25 cellular contexts compared by ENCODE assay signal in genomic region chr2:19207452-19207851, GRCh38.
"Had no signal": no experiment of that assay in that cellular context is flagged by ENCODE, and none has a peak within 500 bp of the region (broad histone marks: within the 10 kb centered on the region; RNA-seq: fewer than 3 reads in every experiment).

No MANE protein-coding gene starts in this region.

- H3K4me1 ChIP-seq: body of pancreas, thyroid gland had no signal

- H3K27me3 Mint-ChIP-seq: activated CD4-positive, alpha-beta memory T cell treated with anti-CD3 and anti-CD28 coated beads for 36 hours; activated CD4-positive, alpha-beta T cell treated with anti-CD3 and anti-CD28 coated beads for 36 hours; activated naive CD8-positive, alpha-beta T cell treated with anti-CD3 and anti-CD28 coated beads for 36 hours; activated T-helper 17 cell treated with anti-CD3 and anti-CD28 coated beads, Interleukin-2, amount 50 U/mL, for 72 hours; effector memory CD8-positive, alpha-beta T cell had no signal

- H3K27ac ChIP-seq: body of pancreas, thyroid gland had no signal

- ATAC-seq: activated CD4-positive, alpha-beta T cell treated with anti-CD3 and anti-CD28 coated beads for 36 hours; activated T-helper 17 cell treated with anti-CD3 and anti-CD28 coated beads, Interleukin-2, amount 50 U/mL, for 72 hours; body of pancreas; effector memory CD8-positive, alpha-beta T cell; left colon; WTC11 had no signal

- H3K36me3 Mint-ChIP-seq: activated CD4-positive, alpha-beta memory T cell treated with anti-CD3 and anti-CD28 coated beads for 36 hours; activated naive CD8-positive, alpha-beta T cell treated with anti-CD3 and anti-CD28 coated beads for 36 hours; WTC11 had no signal

- H3K4me1 Mint-ChIP-seq: activated CD4-positive, alpha-beta T cell treated with anti-CD3 and anti-CD28 coated beads for 36 hours; activated naive CD8-positive, alpha-beta T cell treated with anti-CD3 and anti-CD28 coated beads for 36 hours; activated T-helper 17 cell treated with anti-CD3 and anti-CD28 coated beads, Interleukin-2, amount 50 U/mL, for 72 hours had no signal

- DNase-seq: activated CD4-positive, alpha-beta memory T cell treated with anti-CD3 and anti-CD28 coated beads for 36 hours; activated CD4-positive, alpha-beta T cell treated with anti-CD3 and anti-CD28 coated beads for 36 hours; activated naive CD4-positive, alpha-beta T cell; activated naive CD8-positive, alpha-beta T cell treated with anti-CD3 and anti-CD28 coated beads for 36 hours; activated T-cell treated with anti-CD3 and anti-CD28 coated beads, Interleukin-2, amount 50 U/mL, for 1 hour; amniotic stem cell; body of pancreas; caudate nucleus; effector memory CD8-positive, alpha-beta T cell; foreskin melanocyte; glutamatergic neuron; hippocampal formation; midbrain; nephron progenitor cell; nucleus accumbens; retina; stimulated activated CD4-positive, alpha-beta T cell treated with anti-CD3 and anti-CD28 coated beads, Interleukin-12 subunit alpha, Interleukin-12 subunit beta, amount 100 ng/mL, for 4 hours; stimulated activated CD4-positive, alpha-beta T cell treated with anti-CD3 and anti-CD28 coated beads, Interleukin-1b, Interleukin-23, amount 100 ng/mL, for 48 hours; stimulated activated CD8-positive, alpha-beta memory T cell treated with anti-CD3 and anti-CD28 coated beads, Interleukin-4, amount 100 ng/mL, for 48 hours; stimulated activated naive CD4-positive, alpha-beta T cell; thyroid gland had no signal

- H3K4me3 ChIP-seq: body of pancreas, thyroid gland had no signal

- FAIRE-seq: islet of Langerhans had no signal

- H3K9me3 ChIP-seq: body of pancreas, thyroid gland had no signal

- H3K27me3 ChIP-seq: body of pancreas, thyroid gland had no signal

- H3K36me3 ChIP-seq: thyroid gland had no signal

- H3K4me3 Mint-ChIP-seq: activated CD4-positive, alpha-beta memory T cell treated with anti-CD3 and anti-CD28 coated beads for 36 hours; activated CD4-positive, alpha-beta T cell treated with anti-CD3 and anti-CD28 coated beads for 36 hours; activated naive CD8-positive, alpha-beta T cell treated with anti-CD3 and anti-CD28 coated beads for 36 hours; activated T-helper 17 cell treated with anti-CD3 and anti-CD28 coated beads, Interleukin-2, amount 50 U/mL, for 72 hours; effector memory CD8-positive, alpha-beta T cell; nephron progenitor cell; WTC11 had no signal

- H3K9me3 Mint-ChIP-seq: activated CD4-positive, alpha-beta memory T cell treated with anti-CD3 and anti-CD28 coated beads for 36 hours; activated naive CD8-positive, alpha-beta T cell treated with anti-CD3 and anti-CD28 coated beads for 36 hours; activated T-helper 17 cell treated with anti-CD3 and anti-CD28 coated beads, Interleukin-2, amount 50 U/mL, for 72 hours; effector memory CD8-positive, alpha-beta T cell had no signal

- H3K27ac Mint-ChIP-seq: activated CD4-positive, alpha-beta memory T cell treated with anti-CD3 and anti-CD28 coated beads for 36 hours; activated CD4-positive, alpha-beta T cell treated with anti-CD3 and anti-CD28 coated beads for 36 hours; activated naive CD8-positive, alpha-beta T cell treated with anti-CD3 and anti-CD28 coated beads for 36 hours; activated T-helper 17 cell treated with anti-CD3 and anti-CD28 coated beads, Interleukin-2, amount 50 U/mL, for 72 hours; effector memory CD8-positive, alpha-beta T cell; nephron progenitor cell; WTC11 had no signal
